Comparison of ENCODE assay signal across 8 cellular contexts in the genomic region with DNA sequence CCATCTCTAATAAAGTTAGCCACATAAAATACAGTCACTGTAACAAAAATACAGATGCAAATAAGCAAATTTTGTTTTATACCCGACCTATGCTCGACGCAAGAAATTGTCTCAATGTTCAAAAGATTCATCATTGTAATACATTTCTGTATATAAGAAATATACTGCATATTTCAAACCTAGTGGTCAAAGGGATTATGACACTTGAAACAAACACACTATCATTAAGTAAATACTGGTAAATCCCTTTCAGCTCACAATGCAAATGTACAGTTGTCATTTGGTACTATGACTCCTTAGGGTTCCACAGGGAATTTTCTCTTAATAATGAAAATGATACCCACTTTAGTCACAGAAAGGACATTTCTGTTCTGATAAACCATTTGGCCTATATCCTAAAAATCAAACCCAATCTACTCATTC. TPM values are rescaled to one million over a fixed set of nuclear protein-coding genes. Genes with fewer than 3 reads are reported as not detected.
DNase-seq lines count a peak whose midpoint lies in the region; FAIRE-seq and TF ChIP-seq lines count a peak whose summit lies in the region.

No MANE protein-coding gene starts in this region.

- H3K9ac ChIP-seq in smooth muscle cell (ENCODE audit: low read depth): no peak overlapping the region

- H3K79me2 ChIP-seq in smooth muscle cell (ENCODE audit: low read depth): peaks cover 58% of the 10 kb centered on the region

- no peak for DNase-seq in BE2C
- DNase-seq in GM19239 (ENCODE audit: insufficient read length, low spot score): no peak
- DNase-seq in SW480 (ENCODE audit: low spot score): peak; percentile 43
- DNase-seq in fibroblast of mammary gland (ENCODE audit: low read depth): peak; percentile 60
- no peak for DNase-seq in smooth muscle cell (lab: John Stamatoyannopoulos, UW; ENCODE audit: unreplicated experiment)
- DNase-seq in OCI-M2 (lab: John Stamatoyannopoulos, UW; ENCODE audit: unreplicated experiment): no peak
- no peak for DNase-seq in stimulated activated CD4-positive, alpha-beta T cell treated with anti-CD3 and anti-CD28 coated beads, Interleukin-4, amount 100 ng/mL, for 4 hours
- DNase-seq in mucosa of gallbladder (ENCODE audit: low spot score): no peak

- no peak overlapping the region for H2AFZ ChIP-seq in smooth muscle cell (ENCODE audit: low read depth)

- H3K4me3 ChIP-seq in BE2C (ENCODE audit: low read depth, low read length) (no peak overlapping the region), fibroblast of mammary gland (ENCODE audit: control insufficient read depth, low read depth, low read length) (no peak overlapping the region), smooth muscle cell (peak overlapping the region; percentile 97)

- H3K36me3 ChIP-seq in BE2C (no peaks in the 10 kb centered on the region), smooth muscle cell (ENCODE audit: low read depth) (no peaks in the 10 kb centered on the region)

- H3K4me1 ChIP-seq in BE2C (no peaks in the 10 kb centered on the region; the same call in 1 of the 2 replicates), smooth muscle cell (ENCODE audit: low read depth) (peaks cover 14% of the 10 kb centered on the region)

- H3K27ac ChIP-seq in smooth muscle cell (ENCODE audit: low read depth): peak overlapping the region; percentile 96

- H3F3A ChIP-seq in smooth muscle cell (ENCODE audit: low read depth): peaks cover 7% of the 10 kb centered on the region

- FAIRE-seq in GM19239 (lab: Jason Lieb, UNC): peak; percentile 49

- peaks cover 59% of the 10 kb centered on the region for H4K20me1 ChIP-seq in smooth muscle cell (ENCODE audit: low read depth)

- H3K27me3 ChIP-seq in BE2C: peaks cover 44% of the 10 kb centered on the region
- H3K27me3 ChIP-seq in smooth muscle cell (ENCODE audit: low read depth): no peaks in the 10 kb centered on the region

- TF ChIP-seq CTCF in BE2C (IDR thresholded peaks at IDR 0.05; ENCODE audit: low read depth, low read length): peak; percentile 28; the same call in 1 of the 2 replicates
- TF ChIP-seq CTCF in fibroblast of mammary gland (conservative IDR thresholded peaks at IDR 0.05; ENCODE audit: control insufficient read depth, insufficient read depth, low read depth, low read length): peak; percentile 39
- TF ChIP-seq CTCF in smooth muscle cell (IDR thresholded peaks at IDR 0.05; ENCODE audit: borderline replicate concordance, insufficient read depth, poor library complexity, severe bottlenecking): peak; percentile 43

- peak overlapping the region; percentile 83 for H3K4me2 ChIP-seq in smooth muscle cell

- H3K9me3 ChIP-seq in BE2C: no peaks in the 10 kb centered on the region
- no peaks in the 10 kb centered on the region for H3K9me3 ChIP-seq in smooth muscle cell (replicated peaks; ENCODE audit: low read depth)

- WGBS in smooth muscle cell (ENCODE audit: low lambda C conversion rate): 98% methylated on average over 3 of the region's 3 CpGs

RNA-seq across cellular contexts. Expression of a gene that starts 2.2 kb away (rescaled TPM):
- 0.51 TPM for polyA plus RNA-seq in BE2C (2012; ENCODE audit: insufficient read depth, insufficient read length, low read depth)
- 11.7 and 12.5 TPM in 2 replicates for total RNA-seq in smooth muscle cell
- 3.2 and 4.9 TPM in 2 replicates for polyA plus RNA-seq in smooth muscle cell
- 16.5 TPM for total RNA-seq in mucosa of gallbladder

Comparison
In these comparisons a context has a peak if more than half of its experiments do, and no peak if none do; other contexts are left out.
1. DNase-seq: peak in SW480 (single experiment) and fibroblast of mammary gland (single experiment); none in BE2C (single experiment), GM19239 (single experiment), smooth muscle cell (single experiment), OCI-M2 (single experiment), stimulated activated CD4-positive, alpha-beta T cell treated with anti-CD3 and anti-CD28 coated beads, Interleukin-4, amount 100 ng/mL, for 4 hours (0 of 2) and mucosa of gallbladder (single experiment).
2. Peak in every context shown above with its lines, with median percentiles within 50 percentile points of each other: CTCF ChIP-seq.